In the genomic region with DNA sequence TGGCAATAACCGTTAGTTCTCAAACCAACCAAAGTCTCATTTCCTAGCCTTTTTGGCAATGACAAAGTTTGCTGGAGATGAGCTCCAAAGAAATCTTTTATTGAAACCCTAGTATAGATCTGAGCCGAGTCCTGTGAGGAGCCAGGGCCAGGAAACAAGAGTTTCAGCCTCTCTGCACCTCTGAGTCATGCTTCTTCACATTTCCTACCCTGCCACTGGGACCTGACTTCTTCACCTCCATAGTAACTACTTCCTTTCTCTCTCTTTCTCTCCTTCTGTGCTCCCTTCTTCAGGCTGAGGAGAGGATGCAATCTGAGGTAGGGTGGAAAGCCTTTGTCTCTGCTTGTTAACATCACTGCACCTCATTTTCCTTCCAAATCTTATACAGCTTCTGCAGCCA, we compare ENCODE assay signal across 14 cellular contexts. TPM values are rescaled to one million over a fixed set of nuclear protein-coding genes. Genes with fewer than 3 reads are reported as not detected.
A peak's percentile ranks its signal among the peaks of the same experiment; 100 is the strongest.
DNase-seq lines count a peak whose midpoint lies in the region; ATAC-seq and TF ChIP-seq lines count a peak whose summit lies in the region.
"Had no signal": no experiment of that assay in that cellular context is flagged by ENCODE, and none has a peak within 500 bp of the region (broad histone marks: within the 10 kb centered on the region; RNA-seq: fewer than 3 reads in every experiment).

No MANE protein-coding gene starts in this region.

- H3K9me3 ChIP-seq in cardiac muscle cell (ENCODE audit: low read depth) = no peaks in the 10 kb centered on the region
- H3K9me3 ChIP-seq: right lobe of liver had no signal

- peaks cover 91% of the 10 kb centered on the region for H3K36me3 ChIP-seq in cardiac muscle cell
- H3K36me3 ChIP-seq: right lobe of liver had no signal

- no peak for TF ChIP-seq CTCF in cardiac muscle cell (IDR thresholded peaks at IDR 0.05; ENCODE audit: low read depth, low read length)

- no peaks in the 10 kb centered on the region for H3K9me3 Mint-ChIP-seq in activated T-helper 17 cell treated with anti-CD3 and anti-CD28 coated beads, Interleukin-2, amount 50 U/mL, for 72 hours
- no peaks in the 10 kb centered on the region for H3K9me3 Mint-ChIP-seq in activated T-helper 2 cell treated with anti-CD3 and anti-CD28 coated beads, Interferon-gamma antibody, Interleukin-2, Interleukin-4, amounts not matched to agents 10 μg/mL and 5 μg/mL and 100 μg/mL, durations not matched to agents 14 hours and 24 hours and 36 hours
- H3K9me3 Mint-ChIP-seq: CD4-positive, alpha-beta T cell; stimulated activated naive B cell treated with anti-CD40 and anti-IgM and Interleukin-4, amounts not matched to agents 10 μg/mL and 1 μg/mL and 100 μg/mL, for 72 hours had no signal

- intact Hi-C loops in activated T-helper 2 cell treated with anti-CD3 and anti-CD28 coated beads, Interferon-gamma antibody, Interleukin-2, Interleukin-4, amounts not matched to agents 10 μg/mL and 5 μg/mL and 100 μg/mL, durations not matched to agents 14 hours and 24 hours and 36 hours (cut with micrococcal nuclease) = no loop called here

- no peak overlapping the region for H3K4me3 ChIP-seq in cardiac muscle cell
- H3K4me3 ChIP-seq in skeletal muscle cell (ENCODE audit: low read depth, low read length) = no peak overlapping the region
- H3K4me3 ChIP-seq: right lobe of liver had no signal

- no peaks in the 10 kb centered on the region for H3K36me3 Mint-ChIP-seq in activated T-helper 17 cell treated with anti-CD3 and anti-CD28 coated beads, Interleukin-2, amount 50 U/mL, for 72 hours (ENCODE audit: low read depth)
- H3K36me3 Mint-ChIP-seq in activated T-helper 2 cell treated with anti-CD3 and anti-CD28 coated beads, Interferon-gamma antibody, Interleukin-2, Interleukin-4, amounts not matched to agents 10 μg/mL and 5 μg/mL and 100 μg/mL, durations not matched to agents 14 hours and 24 hours and 36 hours (ENCODE audit: low read depth) = no peaks in the 10 kb centered on the region

- no peak overlapping the region for H3K4me3 Mint-ChIP-seq in activated T-helper 17 cell treated with anti-CD3 and anti-CD28 coated beads, Interleukin-2, amount 50 U/mL, for 72 hours
- H3K4me3 Mint-ChIP-seq in activated T-helper 2 cell treated with anti-CD3 and anti-CD28 coated beads, Interferon-gamma antibody, Interleukin-2, Interleukin-4, amounts not matched to agents 10 μg/mL and 5 μg/mL and 100 μg/mL, durations not matched to agents 14 hours and 24 hours and 36 hours (ENCODE audit: low read depth) = no peak overlapping the region
- H3K4me3 Mint-ChIP-seq: CD4-positive, alpha-beta T cell; stimulated activated naive B cell treated with anti-CD40 and anti-IgM and Interleukin-4, amounts not matched to agents 10 μg/mL and 1 μg/mL and 100 μg/mL, for 72 hours had no signal

- H3K27me3 Mint-ChIP-seq in activated T-helper 17 cell treated with anti-CD3 and anti-CD28 coated beads, Interleukin-2, amount 50 U/mL, for 72 hours = no peaks in the 10 kb centered on the region
- H3K27me3 Mint-ChIP-seq in activated T-helper 2 cell treated with anti-CD3 and anti-CD28 coated beads, Interferon-gamma antibody, Interleukin-2, Interleukin-4, amounts not matched to agents 10 μg/mL and 5 μg/mL and 100 μg/mL, durations not matched to agents 14 hours and 24 hours and 36 hours (ENCODE audit: low read depth) = no peaks in the 10 kb centered on the region
- H3K27me3 Mint-ChIP-seq: CD4-positive, alpha-beta T cell; stimulated activated naive B cell treated with anti-CD40 and anti-IgM and Interleukin-4, amounts not matched to agents 10 μg/mL and 1 μg/mL and 100 μg/mL, for 72 hours had no signal

- peak overlapping the region; percentile 99 for H3K27ac ChIP-seq in angular gyrus (ENCODE audit: low read depth, low read length)
- H3K27ac ChIP-seq in cardiac muscle cell = peak overlapping the region; percentile 86

- no peaks in the 10 kb centered on the region for H3K4me1 ChIP-seq in cardiac muscle cell (ENCODE audit: low read depth)
- H3K4me1 ChIP-seq: right lobe of liver had no signal

- DNase-seq in EH (ENCODE audit: low read depth) = peak; percentile 80
- peak in 1 of 2 donors; percentile 63 for DNase-seq in cardiac muscle cell (ENCODE audit: low read depth in 1 of 2, low spot score in 1 of 2)
- peak; percentile 65 for DNase-seq in skeletal muscle cell (ENCODE audit: low read depth)
- DNase-seq in HUDEP-2 (lab: John Stamatoyannopoulos, UW; ENCODE audit: unreplicated experiment in 76 of 76) = no peak
- no peak for DNase-seq in activated T-helper 2 cell treated with anti-CD3 and anti-CD28 coated beads, Interferon-gamma antibody, Interleukin-2, Interleukin-4, amounts not matched to agents 10 μg/mL and 5 μg/mL and 100 μg/mL, durations not matched to agents 14 hours and 24 hours and 36 hours (ENCODE audit: low spot score)
- DNase-seq: activated T-cell treated with anti-CD3 and anti-CD28 coated beads, Interleukin-2, amount 50 U/mL, for 1 hour; CD4-positive, alpha-beta T cell; islet precursor cell; NCI-H526; right lobe of liver; stimulated activated naive B cell treated with anti-CD40 and anti-IgM and Interleukin-4, amounts not matched to agents 10 μg/mL and 1 μg/mL and 100 μg/mL, for 72 hours had no signal

- H3K4me1 Mint-ChIP-seq in activated T-helper 17 cell treated with anti-CD3 and anti-CD28 coated beads, Interleukin-2, amount 50 U/mL, for 72 hours = no peaks in the 10 kb centered on the region
- H3K4me1 Mint-ChIP-seq in activated T-helper 2 cell treated with anti-CD3 and anti-CD28 coated beads, Interferon-gamma antibody, Interleukin-2, Interleukin-4, amounts not matched to agents 10 μg/mL and 5 μg/mL and 100 μg/mL, durations not matched to agents 14 hours and 24 hours and 36 hours (ENCODE audit: low read depth) = peaks cover 7% of the 10 kb centered on the region

- H3K27ac Mint-ChIP-seq in activated T-helper 17 cell treated with anti-CD3 and anti-CD28 coated beads, Interleukin-2, amount 50 U/mL, for 72 hours = no peak overlapping the region
- H3K27ac Mint-ChIP-seq in activated T-helper 2 cell treated with anti-CD3 and anti-CD28 coated beads, Interferon-gamma antibody, Interleukin-2, Interleukin-4, amounts not matched to agents 10 μg/mL and 5 μg/mL and 100 μg/mL, durations not matched to agents 14 hours and 24 hours and 36 hours = no peak overlapping the region
- H3K27ac Mint-ChIP-seq: CD4-positive, alpha-beta T cell; stimulated activated naive B cell treated with anti-CD40 and anti-IgM and Interleukin-4, amounts not matched to agents 10 μg/mL and 1 μg/mL and 100 μg/mL, for 72 hours had no signal

- no peak for ATAC-seq in activated T-helper 17 cell treated with anti-CD3 and anti-CD28 coated beads, Interleukin-2, amount 50 U/mL, for 72 hours (replicated peaks)
- no peak for ATAC-seq in GM18873 (IDR thresholded peaks at IDR 0.05; ENCODE audit: low FRiP score, unreplicated experiment)
- ATAC-seq: stimulated activated naive B cell treated with anti-CD40 and anti-IgM and Interleukin-4, amounts not matched to agents 10 μg/mL and 1 μg/mL and 100 μg/mL, for 72 hours had no signal

- H3K27me3 ChIP-seq in cardiac muscle cell = no peaks in the 10 kb centered on the region
- H3K27me3 ChIP-seq: right lobe of liver had no signal

RNA-seq across cellular contexts. Expression of a gene that starts 38.7 kb away (rescaled TPM):
- total RNA-seq in cardiac muscle cell = 34.7 and 36.9 TPM in 2 replicates
- 61.7 and 82.1 TPM in 2 replicates for polyA plus RNA-seq in cardiac muscle cell
- total RNA-seq in activated T-helper 17 cell treated with anti-CD3 and anti-CD28 coated beads, Interleukin-2, amount 50 U/mL, for 72 hours = 10 to 100 TPM; 54.3 to 70.2 TPM
- 64.7 and 66.7 TPM in 2 replicates for total RNA-seq in activated T-helper 2 cell treated with anti-CD3 and anti-CD28 coated beads, Interferon-gamma antibody, Interleukin-2, Interleukin-4, amounts not matched to agents 10 μg/mL and 5 μg/mL and 100 μg/mL, durations not matched to agents 14 hours and 24 hours and 36 hours

Comparison
In these comparisons a context has a peak if more than half of its experiments do, and no peak if none do; other contexts are left out.
1. DNase-seq: peak in EH (single experiment) and skeletal muscle cell (single experiment); none in HUDEP-2 (0 of 76) and activated T-helper 2 cell treated with anti-CD3 and anti-CD28 coated beads, Interferon-gamma antibody, Interleukin-2, Interleukin-4, amounts not matched to agents 10 μg/mL and 5 μg/mL and 100 μg/mL, durations not matched to agents 14 hours and 24 hours and 36 hours (single experiment).